9 cellular contexts compared by ENCODE assay signal in genomic region chr4:22389240-22389871, GRCh38.
A peak's percentile ranks its signal among the peaks of the same experiment; 100 is the strongest.
DNase-seq lines count a peak whose midpoint lies in the region; ATAC-seq, FAIRE-seq and TF ChIP-seq lines count a peak whose summit lies in the region.
"Had no signal": no experiment of that assay in that cellular context is flagged by ENCODE, and none has a peak within 500 bp of the region (broad histone marks: within the 10 kb centered on the region; RNA-seq: fewer than 3 reads in every experiment).

No MANE protein-coding gene starts in this region.

- no peaks in the 10 kb centered on the region for H3K79me2 ChIP-seq in osteoblast (ENCODE audit: insufficient read depth, low read length)

- POLR2A ChIA-PET in A549 (lab: Yijun Ruan, JAX), result no interaction called here
- POLR2A ChIA-PET in activated CD8-positive, alpha-beta T cell treated with anti-CD3 and anti-CD28 coated beads for 36 hours (lab: Charles Lee), result no interaction called here

- no peak for TF ChIP-seq EP300 in A549 (IDR thresholded peaks at IDR 0.05)

- H3K4me2 ChIP-seq in A549 (no peak overlapping the region), osteoblast (ENCODE audit: insufficient read depth, low read length) (no peak overlapping the region)

- no peak for TF ChIP-seq POLR2A in A549 (IDR thresholded peaks at IDR 0.05; ENCODE audit: low read length)

- H3K27ac ChIP-seq in A549 (no peak overlapping the region), foreskin keratinocyte (no peak overlapping the region), osteoblast (ENCODE audit: low read depth, low read length) (no peak overlapping the region)

- no peaks in the 10 kb centered on the region for H4K20me1 ChIP-seq in osteoblast (ENCODE audit: insufficient read depth, low read length)

- H3K27ac Mint-ChIP-seq in activated CD8-positive, alpha-beta T cell treated with anti-CD3 and anti-CD28 coated beads for 36 hours, result no peak overlapping the region
- H3K27ac Mint-ChIP-seq: memory B cell had no signal

- H3K27me3 ChIP-seq in foreskin keratinocyte (no peaks in the 10 kb centered on the region), osteoblast (ENCODE audit: insufficient read depth, low read length) (no peaks in the 10 kb centered on the region)

- TF ChIP-seq RAD21 in A549 (conservative IDR thresholded peaks at IDR 0.05 in 1 of 2, IDR thresholded peaks at IDR 0.05 in 1 of 2), result peak; percentile 74 to 75

- WGBS in A549 (ENCODE audit: missing lambda C conversion rate), result 33% methylated on average over 3 of the region's 3 CpGs

- peaks cover 10% of the 10 kb centered on the region for H3K36me3 ChIP-seq in osteoblast (ENCODE audit: insufficient read depth, low read length)

- H3K9me3 ChIP-seq in A549 (no peaks in the 10 kb centered on the region), osteoblast (ENCODE audit: low read depth, low read length) (no peaks in the 10 kb centered on the region)

- ATAC-seq in A549 (peak; percentile 83 to 86), HG02885 (IDR thresholded peaks at IDR 0.05; ENCODE audit: poor library complexity, unreplicated experiment) (peak; percentile 88), foreskin keratinocyte (peak; percentile 38)
- peak; percentile 74 for ATAC-seq in activated CD8-positive, alpha-beta T cell treated with anti-CD3 and anti-CD28 coated beads for 36 hours

- no peaks in the 10 kb centered on the region for H3K9me3 Mint-ChIP-seq in activated CD8-positive, alpha-beta T cell treated with anti-CD3 and anti-CD28 coated beads for 36 hours
- H3K9me3 Mint-ChIP-seq: memory B cell had no signal

- intact Hi-C loops in activated CD8-positive, alpha-beta T cell treated with anti-CD3 and anti-CD28 coated beads for 36 hours (cut with micrococcal nuclease), result loop anchor here (5.0 to 10.0 kb wide), 3 partner anchors 152 to 597 kb away; no protein-coding TSS in a partner anchor

- H3K4me1 Mint-ChIP-seq in activated CD8-positive, alpha-beta T cell treated with anti-CD3 and anti-CD28 coated beads for 36 hours (ENCODE audit: low read depth), result peaks cover 12% of the 10 kb centered on the region
- H3K4me1 Mint-ChIP-seq: memory B cell had no signal

- TF ChIP-seq CTCF in A549 (IDR thresholded peaks at IDR 0.05) (peak; percentile 67), GM12873 (IDR thresholded peaks at IDR 0.05; ENCODE audit: insufficient read depth, low read depth, low read length, missing control alignments) (peak; percentile 71), foreskin keratinocyte (conservative IDR thresholded peaks at IDR 0.05) (peak; percentile 90), osteoblast (IDR thresholded peaks at IDR 0.05; ENCODE audit: extremely low read depth, low read depth, low read length) (peak; percentile 85)
- TF ChIP-seq CTCF in activated CD8-positive, alpha-beta T cell treated with anti-CD3 and anti-CD28 coated beads for 36 hours (IDR thresholded peaks at IDR 0.05), result peak; percentile 67

- H3K4me3 Mint-ChIP-seq in activated CD8-positive, alpha-beta T cell treated with anti-CD3 and anti-CD28 coated beads for 36 hours, result no peak overlapping the region
- H3K4me3 Mint-ChIP-seq: memory B cell had no signal

- H3K36me3 Mint-ChIP-seq in activated CD8-positive, alpha-beta T cell treated with anti-CD3 and anti-CD28 coated beads for 36 hours (ENCODE audit: low read depth), result peaks cover 1% of the 10 kb centered on the region
- H3K36me3 Mint-ChIP-seq: memory B cell had no signal

- no peak overlapping the region for H2AFZ ChIP-seq in osteoblast (ENCODE audit: low read length)

- H3K27me3 Mint-ChIP-seq in activated CD8-positive, alpha-beta T cell treated with anti-CD3 and anti-CD28 coated beads for 36 hours, result no peaks in the 10 kb centered on the region
- H3K27me3 Mint-ChIP-seq: memory B cell had no signal

- H3K4me1 ChIP-seq in A549, result peaks cover 10% of the 10 kb centered on the region; the same call in 2 of the 3 replicates
- H3K4me1 ChIP-seq in foreskin keratinocyte, result peaks cover 19% of the 10 kb centered on the region
- H3K4me1 ChIP-seq in osteoblast (ENCODE audit: insufficient read depth, low read length), result peaks cover 17% of the 10 kb centered on the region

- no peak for FAIRE-seq in A549 (lab: Jason Lieb, UNC)

- CTCF ChIA-PET in A549 (lab: Yijun Ruan, JAX), result interaction anchor here (0.6 to 6.0 kb wide), 25 partner anchors 8 to 1643 kb away, joined by 3 to 88 read pairs (median 4); partner anchors contain the start of gene GBA3
- CTCF ChIA-PET in activated CD8-positive, alpha-beta T cell treated with anti-CD3 and anti-CD28 coated beads for 36 hours (lab: Charles Lee), result interaction anchor here (0.6 to 7.8 kb wide), 26 partner anchors 10 to 697 kb away, joined by 3 to 118 read pairs (median 3); partner anchors contain the start of gene KCNIP4

- DNase-seq in A549 (ENCODE audit: low read depth in 1 of 2, low spot score in 1 of 2) (peak; percentile 7 to 66), NCI-H2227 (lab: John Stamatoyannopoulos, UW; ENCODE audit: unreplicated experiment) (peak; percentile 3), foreskin keratinocyte (peak in 1 of 2 donors; percentile 47), osteoblast (ENCODE audit: insufficient read length, low spot score, missing footprints) (no peak), mesenteric fat pad (ENCODE audit: low spot score) (no peak)
- peak; percentile 59 for DNase-seq in activated CD8-positive, alpha-beta T cell treated with anti-CD3 and anti-CD28 coated beads for 36 hours

- H3K4me3 ChIP-seq in A549 (no peak overlapping the region), osteoblast (ENCODE audit: insufficient read depth, low read length) (no peak overlapping the region)

TF ChIP-seq in A549, 52 proteins besides CTCF, POLR2A, EP300 and RAD21:
- TF ChIP-seq SMC3 (IDR thresholded peaks at IDR 0.05) (peak; percentile 73), REST (IDR thresholded peaks at IDR 0.05) (no peak)

Comparison
In these comparisons a context has a peak if more than half of its experiments do, and no peak if none do; other contexts are left out.
1. ATAC-seq: peak in every context shown above with its lines; median percentile 88 in HG02885; 84 in A549; 74 in activated CD8-positive, alpha-beta T cell treated with anti-CD3 and anti-CD28 coated beads for 36 hours; 38 in foreskin keratinocyte.
2. DNase-seq: peak in A549 (2 of 2), NCI-H2227 (single experiment) and activated CD8-positive, alpha-beta T cell treated with anti-CD3 and anti-CD28 coated beads for 36 hours (single experiment); none in osteoblast (single experiment) and mesenteric fat pad (single experiment).
3. Peak in every context shown above with its lines, with median percentiles within 50 percentile points of each other: CTCF ChIP-seq.